In the genomic region with DNA sequence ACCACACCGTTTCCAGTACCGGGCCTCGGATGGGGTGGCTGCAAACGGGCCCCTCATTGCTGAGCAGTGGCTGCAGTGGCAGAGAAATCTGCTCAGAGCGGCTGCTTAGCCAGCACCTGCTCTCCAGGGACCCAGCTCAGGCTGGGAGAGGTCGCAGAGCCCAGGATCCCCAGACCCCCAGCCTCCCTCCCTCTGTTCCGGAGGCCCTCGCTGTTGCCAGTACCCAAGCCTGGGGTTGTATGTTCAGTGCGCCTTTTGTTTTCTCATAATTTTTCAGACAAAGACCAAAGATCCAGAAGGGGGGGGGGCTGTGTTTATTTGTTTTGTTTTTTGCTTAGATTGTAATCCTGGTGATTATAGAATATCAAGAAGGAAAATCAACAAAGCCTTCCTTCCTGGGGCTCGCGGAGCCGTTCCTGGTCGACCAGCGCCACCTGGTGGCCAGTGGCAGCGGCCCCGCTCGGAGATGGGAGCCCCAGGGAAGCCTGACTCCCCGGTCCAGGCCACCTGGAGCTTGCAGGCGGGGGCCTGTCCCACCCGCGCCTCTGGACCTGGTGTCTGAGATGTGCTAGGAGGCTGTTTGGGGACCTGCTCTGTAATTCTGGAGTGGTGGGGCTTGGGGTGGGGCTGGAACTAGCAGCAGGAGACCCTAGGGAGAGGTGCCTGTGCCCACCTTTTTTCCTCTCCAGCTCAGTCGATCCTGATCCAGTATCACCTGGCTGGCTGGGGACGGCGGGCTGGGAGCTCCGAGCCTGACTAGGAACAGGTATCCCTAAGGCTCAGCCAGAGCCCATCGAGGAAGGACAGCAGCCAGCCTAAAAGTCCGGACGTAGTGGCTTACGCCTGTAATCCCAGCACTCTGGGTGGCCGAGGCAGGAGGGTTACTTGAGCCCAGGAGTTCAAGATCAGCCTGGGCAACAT, we compare ENCODE assay signal across 9 cellular contexts.
DNase-seq lines count a peak whose midpoint lies in the region; ATAC-seq, FAIRE-seq and TF ChIP-seq lines count a peak whose summit lies in the region.
"Had no signal": no experiment of that assay in that cellular context is flagged by ENCODE, and none has a peak within 500 bp of the region (broad histone marks: within the 10 kb centered on the region; RNA-seq: fewer than 3 reads in every experiment).

No MANE protein-coding gene starts in this region.

- no peaks in the 10 kb centered on the region for H3K36me3 ChIP-seq in naive thymus-derived CD4-positive, alpha-beta T cell (ENCODE audit: control insufficient read depth in 2 of 3, insufficient read depth in 3 of 3, low read length in 3 of 3)

- H3K27ac Mint-ChIP-seq in naive thymus-derived CD4-positive, alpha-beta T cell, result no peak overlapping the region

- peak; percentile 56 for ATAC-seq in naive thymus-derived CD4-positive, alpha-beta T cell
- ATAC-seq in HG03045 (IDR thresholded peaks at IDR 0.05; ENCODE audit: unreplicated experiment), result no peak

- peaks cover 0 to 6% (median 0%) of the 10 kb centered on the region in 7 donors for H3K4me1 Mint-ChIP-seq in naive thymus-derived CD4-positive, alpha-beta T cell

- CTCF ChIA-PET in naive thymus-derived CD4-positive, alpha-beta T cell (lab: Charles Lee), result interaction anchor here (2.1 kb wide), 1 partner anchor 928 kb away, joined by 8 read pairs; no protein-coding TSS in a partner anchor

- DNase-seq in ACHN (peak; percentile 43), GM12891 (ENCODE audit: insufficient read length, low spot score) (peak; percentile 96), NCI-H69 (lab: John Stamatoyannopoulos, UW) (peak; percentile 62), epidermal melanocyte (ENCODE audit: insufficient read length, low spot score) (peak; percentile 96)
- peak; percentile 37 for DNase-seq in activated CD8-positive, alpha-beta memory T cell treated with anti-CD3 and anti-CD28 coated beads, Interleukin-2, amount 50 U/mL, for 24 hours (ENCODE audit: extremely low read depth)
- peak; percentile 16 to 75 (median 46) for DNase-seq in naive thymus-derived CD4-positive, alpha-beta T cell
- DNase-seq in stimulated activated naive CD4-positive, alpha-beta T cell (lab: John Stamatoyannopoulos, UW), result peak in 5 of 6 experiments; percentile 43 to 65 (median 46)

- no peak for FAIRE-seq in GM12891 (lab: Jason Lieb, UNC)

- peaks cover 0 to 2% (median 0%) of the 10 kb centered on the region in 11 donors for H3K9me3 Mint-ChIP-seq in naive thymus-derived CD4-positive, alpha-beta T cell

- POLR2A ChIA-PET in naive thymus-derived CD4-positive, alpha-beta T cell (lab: Charles Lee), result no interaction called here

- H3K27me3 ChIP-seq in naive thymus-derived CD4-positive, alpha-beta T cell (ENCODE audit: control insufficient read depth in 2 of 2, insufficient read depth in 2 of 2, low read length in 2 of 2), result no peaks in the 10 kb centered on the region

- no peak overlapping the region for H3K4me3 Mint-ChIP-seq in naive thymus-derived CD4-positive, alpha-beta T cell

- no peak for TF ChIP-seq POLR2A in GM12891 (IDR thresholded peaks at IDR 0.05; ENCODE audit: low read depth, low read length)

- no peak overlapping the region for H3K27ac ChIP-seq in naive thymus-derived CD4-positive, alpha-beta T cell (ENCODE audit: low read depth, low read length)
- H3K27ac ChIP-seq: skin epidermis had no signal

- no peaks in the 10 kb centered on the region for H3K4me1 ChIP-seq in naive thymus-derived CD4-positive, alpha-beta T cell (ENCODE audit: control insufficient read depth in 2 of 2, insufficient read depth in 2 of 2, low read length in 2 of 2)

- peaks cover 0 to 3% (median 0%) of the 10 kb centered on the region in 5 donors for H3K27me3 Mint-ChIP-seq in naive thymus-derived CD4-positive, alpha-beta T cell

- no peaks in the 10 kb centered on the region for H3K36me3 Mint-ChIP-seq in naive thymus-derived CD4-positive, alpha-beta T cell

- H3K9me3 ChIP-seq in naive thymus-derived CD4-positive, alpha-beta T cell (ENCODE audit: control insufficient read depth in 2 of 3, low read length in 3 of 3), result no peaks in the 10 kb centered on the region

- in situ Hi-C loops in ACHN (cut with HindIII; ENCODE audit: low pct_ligation_motif_present, low pct_unique_long_range_greater_than_20kb, low sequenced_read_pairs), result no loop called here

- intact Hi-C loops in naive thymus-derived CD4-positive, alpha-beta T cell (cut with micrococcal nuclease), result loop anchor here in 1 of 2 donors (10.0 kb wide), 2 partner anchors 602 to 922 kb away; no protein-coding TSS in a partner anchor

- no peak overlapping the region for H3K4me3 ChIP-seq in naive thymus-derived CD4-positive, alpha-beta T cell (ENCODE audit: low read length)
- H3K4me3 ChIP-seq: skin epidermis had no signal

TF ChIP-seq in GM12891, 5 proteins besides CTCF, POLR2A, EP300 and RAD21:
- no peak for TF ChIP-seq PAX5 (IDR thresholded peaks at IDR 0.05; ENCODE audit: insufficient read depth, low read length, severe bottlenecking)
- no peak for TF ChIP-seq SPI1 (IDR thresholded peaks at IDR 0.05; ENCODE audit: low read depth, low read length)
- no peak for TF ChIP-seq POLR2AphosphoS5 (IDR thresholded peaks at IDR 0.05; ENCODE audit: low read depth, low read length)
- no peak for TF ChIP-seq POU2F2 (IDR thresholded peaks at IDR 0.05; ENCODE audit: low read depth, low read length)
- TF ChIP-seq TAF1 (IDR thresholded peaks at IDR 0.05; ENCODE audit: low read depth, low read length), result no peak

Comparison
In these comparisons a context has a peak if more than half of its experiments do, and no peak if none do; other contexts are left out.
1. DNase-seq: peak in every context shown above with its lines; median percentile 96 in GM12891; 96 in epidermal melanocyte; 62 in NCI-H69; 46 in naive thymus-derived CD4-positive, alpha-beta T cell; 46 in stimulated activated naive CD4-positive, alpha-beta T cell; 43 in ACHN; 37 in activated CD8-positive, alpha-beta memory T cell treated with anti-CD3 and anti-CD28 coated beads, Interleukin-2, amount 50 U/mL, for 24 hours.